16 cellular contexts compared by ENCODE assay signal in genomic region chr1:166086113-166086908, GRCh38.
DNase-seq lines count a peak whose midpoint lies in the region; ATAC-seq and TF ChIP-seq lines count a peak whose summit lies in the region.
"Had no signal": no experiment of that assay in that cellular context is flagged by ENCODE, and none has a peak within 500 bp of the region (broad histone marks: within the 10 kb centered on the region; RNA-seq: fewer than 3 reads in every experiment).

No MANE protein-coding gene starts in this region.

- TF ChIP-seq CTCF in esophagus muscularis mucosa (IDR thresholded peaks at IDR 0.05) (no peak), thyroid gland (IDR thresholded peaks at IDR 0.05) (no peak)

- H3K36me3 ChIP-seq in esophagus muscularis mucosa (no peaks in the 10 kb centered on the region), thyroid gland (no peaks in the 10 kb centered on the region)
- H3K36me3 ChIP-seq: SJCRH30 had no signal

- TF ChIP-seq POLR2A in esophagus muscularis mucosa (IDR thresholded peaks at IDR 0.05; ENCODE audit: low read depth) = no peak
- no peak for TF ChIP-seq POLR2A in thyroid gland (IDR thresholded peaks at IDR 0.05)

- no peaks in the 10 kb centered on the region for H3K27me3 ChIP-seq in esophagus muscularis mucosa
- H3K27me3 ChIP-seq in thyroid gland = no peaks in the 10 kb centered on the region
- H3K27me3 ChIP-seq: SJCRH30 had no signal

- no peak overlapping the region for H3K4me3 ChIP-seq in esophagus muscularis mucosa
- H3K4me3 ChIP-seq in thyroid gland (replicated peaks in 1 of 3) = no peak overlapping the region
- H3K4me3 ChIP-seq: SJCRH30 had no signal

- H3K9me3 ChIP-seq in esophagus muscularis mucosa (no peaks in the 10 kb centered on the region), thyroid gland (no peaks in the 10 kb centered on the region)
- H3K9me3 ChIP-seq: SJCRH30 had no signal

- peak; percentile 30 for ATAC-seq in HG02870 (IDR thresholded peaks at IDR 0.05; ENCODE audit: unreplicated experiment)
- ATAC-seq in GM18867 (IDR thresholded peaks at IDR 0.05; ENCODE audit: unreplicated experiment) = no peak

- WGBS in esophagus muscularis mucosa = 73% methylated on average over 5 of the region's 6 CpGs
- 43 to 54% methylated on average over 6 of the region's 6 CpGs for WGBS in thyroid gland, 2 donors

- H3K27ac ChIP-seq in esophagus muscularis mucosa (replicated peaks in 1 of 4) = no peak overlapping the region
- no peak overlapping the region for H3K27ac ChIP-seq in thyroid gland
- no peak overlapping the region for H3K27ac ChIP-seq in caudate nucleus (ENCODE audit: low read depth, low read length)
- H3K27ac ChIP-seq: 22Rv1, RWPE1, SJCRH30 had no signal

- intact Hi-C loops in esophagus muscularis mucosa (cut with DNase I) = no loop called here
- intact Hi-C loops in thyroid gland (cut with DNase I) = no loop called here

- TF ChIP-seq EP300 in esophagus muscularis mucosa (IDR thresholded peaks at IDR 0.05) = no peak

- DNase-seq in DMS 273 (lab: John Stamatoyannopoulos, UW; ENCODE audit: unreplicated experiment) = peak; percentile 27
- no peak for DNase-seq in DMS 273 treated with DMSO at 0.1 percent for 48 hours (lab: John Stamatoyannopoulos, UW)
- peak; percentile 75 for DNase-seq in esophagus muscularis mucosa (ENCODE audit: extremely low spot score)
- DNase-seq in thyroid gland = no peak
- DNase-seq in activated CD4-positive, alpha-beta T cell treated with anti-CD3 and anti-CD28 coated beads for 1 hour = no peak
- DNase-seq in caudate nucleus (lab: John Stamatoyannopoulos, UW) = no peak
- DNase-seq: DMS153, NCI-H1436 treated with DMSO at 0.1 percent for 48 hours, NCI-H226, NCI-H526, SJCRH30, SW 1271 had no signal

- H3K4me1 ChIP-seq in esophagus muscularis mucosa (peaks cover 0 to 15% (median 6%) of the 10 kb centered on the region in 4 donors), thyroid gland (no peaks in the 10 kb centered on the region)
- H3K4me1 ChIP-seq: SJCRH30 had no signal

Comparison
In these comparisons a context has a peak if more than half of its experiments do, and no peak if none do; other contexts are left out.
1. DNase-seq: peak in DMS 273 (single experiment) and esophagus muscularis mucosa (single experiment); none in DMS 273 treated with DMSO at 0.1 percent for 48 hours (single experiment), thyroid gland (0 of 2), activated CD4-positive, alpha-beta T cell treated with anti-CD3 and anti-CD28 coated beads for 1 hour (single experiment) and caudate nucleus (0 of 61).